Comparison of ENCODE assay signal across 9 cellular contexts in genomic region chr10:317219-317868, GRCh38.
A peak's percentile ranks its signal among the peaks of the same experiment; 100 is the strongest.
DNase-seq lines count a peak whose midpoint lies in the region; ATAC-seq, FAIRE-seq and TF ChIP-seq lines count a peak whose summit lies in the region.
"Had no signal": no experiment of that assay in that cellular context is flagged by ENCODE, and none has a peak within 500 bp of the region (broad histone marks: within the 10 kb centered on the region; RNA-seq: fewer than 3 reads in every experiment).

No MANE protein-coding gene starts in this region.

- DNase-seq in GM04504 (ENCODE audit: low read depth) (peak; percentile 38), GM20000 (ENCODE audit: low spot score) (peak; percentile 80), GDM1 (lab: John Stamatoyannopoulos, UW) (no peak), D721Med (ENCODE audit: insufficient read length, low spot score) (no peak), T-helper 9 cell (no peak), OCI-M1 (lab: John Stamatoyannopoulos, UW) (no peak)

- peak overlapping the region in 3 of 4 donors; percentile 18 to 43 (median 30) for H3K27ac ChIP-seq in gastroesophageal sphincter

- WGBS in gastroesophageal sphincter (ENCODE audit: low coverage in 1 of 2), 2 donors = 25 to 55% methylated on average over 6 to 8 of the region's 14 CpGs

- FAIRE-seq in D721Med (lab: Jason Lieb, UNC) = no peak
- FAIRE-seq: colon had no signal

- TF ChIP-seq POLR2A in gastroesophageal sphincter (IDR thresholded peaks at IDR 0.05) = no peak

- peaks cover 0 to 27% (median 0%) of the 10 kb centered on the region in 3 donors for H3K4me1 ChIP-seq in gastroesophageal sphincter

- TF ChIP-seq EP300 in gastroesophageal sphincter (IDR thresholded peaks at IDR 0.05) = no peak

- H3K9me3 ChIP-seq in gastroesophageal sphincter = no peaks in the 10 kb centered on the region

- no peaks in the 10 kb centered on the region for H3K27me3 ChIP-seq in gastroesophageal sphincter

- TF ChIP-seq CTCF in GM20000 (IDR thresholded peaks at IDR 0.05; ENCODE audit: extremely low read depth, missing control alignments) (no peak), gastroesophageal sphincter (IDR thresholded peaks at IDR 0.05) (no peak), D721Med (IDR thresholded peaks at IDR 0.05; ENCODE audit: insufficient read depth, missing control alignments) (no peak)

- ATAC-seq in HG03520 (IDR thresholded peaks at IDR 0.05; ENCODE audit: unreplicated experiment) = peak; percentile 93
- peak; percentile 67 for ATAC-seq in gastroesophageal sphincter

- peaks cover 0 to 51% of the 10 kb centered on the region in 2 donors for H3K36me3 ChIP-seq in gastroesophageal sphincter

- no peak overlapping the region for H3K4me3 ChIP-seq in gastroesophageal sphincter

Comparison
In these comparisons a context has a peak if more than half of its experiments do, and no peak if none do; other contexts are left out.
1. DNase-seq: peak in GM04504 (single experiment) and GM20000 (single experiment); none in GDM1 (single experiment), D721Med (single experiment), T-helper 9 cell (single experiment) and OCI-M1 (single experiment).